In the genomic region with DNA sequence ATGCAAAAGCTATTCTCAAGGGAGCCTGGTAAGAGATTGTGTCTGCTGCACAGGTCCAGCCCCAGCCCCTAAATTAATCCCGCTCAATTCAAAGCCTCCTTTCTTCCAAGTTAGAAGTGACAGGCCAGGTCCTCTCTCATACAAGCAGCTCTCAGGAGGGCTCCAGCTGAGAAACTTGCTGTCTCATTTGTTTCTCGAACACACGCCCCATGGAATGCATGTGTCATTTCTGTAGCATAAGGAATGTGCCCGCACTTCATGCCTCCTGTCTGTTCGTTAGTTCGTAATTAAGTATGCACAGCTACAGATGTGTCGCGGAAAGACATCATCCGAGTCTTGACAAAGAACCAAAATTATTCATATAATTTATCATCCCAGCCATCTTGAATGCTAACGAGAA, we compare ENCODE assay signal across 21 cellular contexts.
DNase-seq lines count a peak whose midpoint lies in the region; ATAC-seq and TF ChIP-seq lines count a peak whose summit lies in the region.
"Had no signal": no experiment of that assay in that cellular context is flagged by ENCODE, and none has a peak within 500 bp of the region (broad histone marks: within the 10 kb centered on the region; RNA-seq: fewer than 3 reads in every experiment).

No MANE protein-coding gene starts in this region.

- H3K79me2 ChIP-seq in trophoblast cell (ENCODE audit: control insufficient read depth, insufficient read depth, low read length, poor library complexity), result no peaks in the 10 kb centered on the region

- H3K4ac ChIP-seq in trophoblast cell (ENCODE audit: low read depth, low read length), result no peak overlapping the region

- no peaks in the 10 kb centered on the region for H3K79me1 ChIP-seq in trophoblast cell (ENCODE audit: low read length)

- H3K27me3 Mint-ChIP-seq in glutamatergic neuron (ENCODE audit: unreplicated experiment), result peaks cover 6% of the 10 kb centered on the region
- peaks cover 6 to 9% of the 10 kb centered on the region in 2 donors for H3K27me3 Mint-ChIP-seq in effector memory CD8-positive, alpha-beta T cell
- H3K27me3 Mint-ChIP-seq: CD4-positive, CD25-positive, alpha-beta regulatory T cell; IgD-negative memory B cell had no signal

- intact Hi-C loops in head of caudate nucleus (cut with DNase I), result no loop called here

- no peaks in the 10 kb centered on the region for H3K27me3 ChIP-seq in trophoblast cell (ENCODE audit: insufficient read depth, low read length)
- H3K27me3 ChIP-seq: SJSA1 had no signal

- no peak overlapping the region for H2AK5ac ChIP-seq in trophoblast cell (ENCODE audit: low read length)

- H3K4me2 ChIP-seq in trophoblast cell (ENCODE audit: low read length), result no peak overlapping the region
- H3K4me2 ChIP-seq: KMS-11, PC-9 had no signal

- H4K8ac ChIP-seq in trophoblast cell (ENCODE audit: low read depth, low read length), result no peak overlapping the region

- TF ChIP-seq CTCF in AG10803 (conservative IDR thresholded peaks at IDR 0.05; ENCODE audit: low read length), result no peak
- TF ChIP-seq CTCF in glutamatergic neuron (IDR thresholded peaks at IDR 0.05; ENCODE audit: partially characterized antibody, unreplicated experiment), result no peak

- H3K36me3 ChIP-seq in trophoblast cell (ENCODE audit: control insufficient read depth in 1 of 2, insufficient read depth in 2 of 2, low read length in 2 of 2), result no peaks in the 10 kb centered on the region
- H3K36me3 ChIP-seq: SJSA1 had no signal

- no peak overlapping the region for H2BK120ac ChIP-seq in trophoblast cell (ENCODE audit: insufficient read depth, low read length, poor library complexity)

- H3K27ac ChIP-seq in trophoblast cell (ENCODE audit: low read depth, low read length), result no peak overlapping the region
- H3K27ac ChIP-seq: KMS-11, PC-9, SJSA1 had no signal

- whole genome bisulfite sequencing in trophoblast cell (ENCODE audit: extremely low coverage, insufficient coverage, insufficient read length), result no CpG with 5 or more reads among the region's 10 CpGs

- no peak overlapping the region for H3K4me3 ChIP-seq in AG10803 (ENCODE audit: low read length)
- no peak overlapping the region for H3K4me3 ChIP-seq in trophoblast cell (ENCODE audit: low read depth, low read length)
- H3K4me3 ChIP-seq: PC-9, SJSA1 had no signal

- H4K12ac ChIP-seq in trophoblast cell (ENCODE audit: low read depth, low read length), result no peak overlapping the region

- no peak overlapping the region for H2AFZ ChIP-seq in trophoblast cell (ENCODE audit: insufficient read depth, low read length, poor library complexity)
- H2AFZ ChIP-seq: PC-9 had no signal

- H3K9ac ChIP-seq in trophoblast cell (ENCODE audit: low read length), result no peak overlapping the region
- H3K9ac ChIP-seq: KMS-11 had no signal

- H3K4me3 Mint-ChIP-seq in glutamatergic neuron (ENCODE audit: unreplicated experiment), result no peak overlapping the region
- no peak overlapping the region for H3K4me3 Mint-ChIP-seq in effector memory CD8-positive, alpha-beta T cell
- H3K4me3 Mint-ChIP-seq: CD4-positive, CD25-positive, alpha-beta regulatory T cell; IgD-negative memory B cell had no signal

- H3K9me3 Mint-ChIP-seq in glutamatergic neuron (ENCODE audit: unreplicated experiment), result peaks cover 3% of the 10 kb centered on the region
- no peaks in the 10 kb centered on the region for H3K9me3 Mint-ChIP-seq in effector memory CD8-positive, alpha-beta T cell
- H3K9me3 Mint-ChIP-seq: CD4-positive, CD25-positive, alpha-beta regulatory T cell; IgD-negative memory B cell had no signal

- H2BK5ac ChIP-seq in trophoblast cell (ENCODE audit: low read depth, low read length, poor library complexity), result no peak overlapping the region

- no peak overlapping the region for H2BK12ac ChIP-seq in trophoblast cell (ENCODE audit: low read length)

- peaks cover 24% of the 10 kb centered on the region for H3K4me1 Mint-ChIP-seq in glutamatergic neuron (ENCODE audit: low read depth, unreplicated experiment)
- H3K4me1 Mint-ChIP-seq in effector memory CD8-positive, alpha-beta T cell (ENCODE audit: low read depth in 2 of 2), result peaks cover 1 to 5% of the 10 kb centered on the region in 2 donors
- H3K4me1 Mint-ChIP-seq: CD4-positive, CD25-positive, alpha-beta regulatory T cell had no signal

- peaks cover 2% of the 10 kb centered on the region for H3K9me3 ChIP-seq in trophoblast cell (ENCODE audit: insufficient read depth, low read depth, low read length)
- H3K9me3 ChIP-seq: SJSA1 had no signal

- no peak for ATAC-seq in effector memory CD8-positive, alpha-beta T cell (replicated peaks)
- ATAC-seq: HCT116, Right ventricle myocardium inferior had no signal

- peak overlapping the region; percentile 18 for H3K27ac Mint-ChIP-seq in glutamatergic neuron (ENCODE audit: unreplicated experiment)
- no peak overlapping the region for H3K27ac Mint-ChIP-seq in effector memory CD8-positive, alpha-beta T cell
- H3K27ac Mint-ChIP-seq: CD4-positive, CD25-positive, alpha-beta regulatory T cell; IgD-negative memory B cell had no signal

- H3K23ac ChIP-seq in trophoblast cell (ENCODE audit: low read length), result no peak overlapping the region

- DNase-seq in AG10803 (ENCODE audit: low read depth), result peak; percentile 67
- DNase-seq in GM04504 (ENCODE audit: low read depth), result peak; percentile 23
- DNase-seq in glutamatergic neuron, result no peak
- DNase-seq in trophoblast cell, result peak; percentile 71 to 82
- no peak for DNase-seq in head of caudate nucleus
- no peak for DNase-seq in effector memory CD8-positive, alpha-beta T cell
- no peak for DNase-seq in stimulated activated CD4-positive, alpha-beta T cell treated with anti-CD3 and anti-CD28 coated beads, Interleukin-15, amount 100 ng/mL, for 24 hours
- no peak for DNase-seq in GDM1 (lab: John Stamatoyannopoulos, UW)
- DNase-seq: CD4-positive, CD25-positive, alpha-beta regulatory T cell; NCI-H1092; NCI-H1417 treated with DMSO at 0.1 percent for 48 hours; NCI-H1694 treated with DMSO at 0.1 percent for 48 hours; NCI-H2081; NCI-H2227 treated with DMSO at 0.1 percent for 48 hours; NCI-H526 treated with DMSO at 0.1 percent for 48 hours; PC-9 had no signal

- H3K18ac ChIP-seq in trophoblast cell (ENCODE audit: low read length), result no peak overlapping the region

- H3K4me1 ChIP-seq in trophoblast cell (ENCODE audit: control insufficient read depth in 1 of 2, insufficient read depth in 2 of 2, low read length in 2 of 2), result peaks cover 0 to 4% of the 10 kb centered on the region in 2 experiments
- H3K4me1 ChIP-seq: SJSA1 had no signal

- no peak overlapping the region for H4K91ac ChIP-seq in trophoblast cell (ENCODE audit: low read depth, low read length)

- H3K36me3 Mint-ChIP-seq in glutamatergic neuron (ENCODE audit: unreplicated experiment), result no peaks in the 10 kb centered on the region
- no peaks in the 10 kb centered on the region for H3K36me3 Mint-ChIP-seq in effector memory CD8-positive, alpha-beta T cell (ENCODE audit: insufficient read depth)
- H3K36me3 Mint-ChIP-seq: CD4-positive, CD25-positive, alpha-beta regulatory T cell; IgD-negative memory B cell had no signal

- no peak overlapping the region for H3K14ac ChIP-seq in trophoblast cell (ENCODE audit: low read length)

Comparison
In these comparisons a context has a peak if more than half of its experiments do, and no peak if none do; other contexts are left out.
1. DNase-seq: peak in AG10803 (single experiment), GM04504 (single experiment) and trophoblast cell (2 of 2); none in glutamatergic neuron (single experiment), head of caudate nucleus (0 of 42), effector memory CD8-positive, alpha-beta T cell (0 of 3), stimulated activated CD4-positive, alpha-beta T cell treated with anti-CD3 and anti-CD28 coated beads, Interleukin-15, amount 100 ng/mL, for 24 hours (single experiment) and GDM1 (single experiment).